ENCODE assay signal across 15 cellular contexts in the genomic region with DNA sequence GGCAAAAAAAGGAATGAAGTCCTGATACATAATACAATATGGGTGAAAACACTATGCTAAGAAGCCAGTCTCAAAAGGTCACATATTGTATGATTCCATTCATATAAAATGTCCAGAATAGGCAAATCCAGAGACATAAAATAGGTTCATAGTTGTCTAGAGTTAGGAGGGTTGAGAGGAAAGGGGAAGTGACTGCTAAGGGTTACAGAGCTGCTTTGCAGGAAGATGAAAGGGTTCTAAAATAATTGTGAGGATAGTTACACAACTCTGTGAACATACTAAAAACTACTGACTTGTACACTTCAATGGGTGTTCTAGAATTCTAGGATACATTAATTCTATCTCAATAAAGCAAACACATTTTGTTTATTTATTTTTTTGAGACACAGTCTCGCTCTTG.
"Had no signal": no experiment of that assay in that cellular context is flagged by ENCODE, and none has a peak within 500 bp of the region (broad histone marks: within the 10 kb centered on the region; RNA-seq: fewer than 3 reads in every experiment).

No MANE protein-coding gene starts in this region.

- H3K27me3 Mint-ChIP-seq: activated CD4-positive, alpha-beta T cell treated with anti-CD3 and anti-CD28 coated beads for 36 hours; natural killer cell treated with Interleukin-12 subunit alpha and Interleukin-12 subunit beta and Interleukin-15 and Interleukin-18, amount 100 ng/mL, for 72 hours had no signal

- H3K4me3 Mint-ChIP-seq: activated CD4-positive, alpha-beta T cell treated with anti-CD3 and anti-CD28 coated beads for 36 hours; activated naive CD4-positive, alpha-beta T cell treated with anti-CD3 and anti-CD28 coated beads, Interleukin-2, amount 10 ng/mL, durations not matched to agents 7 days and 5 days; activated T-helper 1 cell treated with anti-CD3 and anti-CD28 coated beads, Interleukin-12 subunit alpha, Interleukin-12 subunit beta, Interleukin-2, Interleukin-4 antibody, amounts not matched to agents 30 ng/mL and 10 ng/mL and 1 ng/mL, durations not matched to agents 14 hours and 24 hours and 36 hours; natural killer cell treated with Interleukin-12 subunit alpha and Interleukin-12 subunit beta and Interleukin-15 and Interleukin-18, amount 100 ng/mL, for 72 hours had no signal

- H3K4me1 ChIP-seq: colonic mucosa, foreskin keratinocyte had no signal

- DNase-seq: activated CD4-positive, alpha-beta T cell treated with anti-CD3 and anti-CD28 coated beads for 36 hours; activated naive CD4-positive, alpha-beta T cell treated with anti-CD3 and anti-CD28 coated beads, Interleukin-2, amount 10 ng/mL, durations not matched to agents 7 days and 5 days; adrenal gland; caudate nucleus; colonic mucosa; foreskin keratinocyte; heart left ventricle; islet precursor cell; nucleus accumbens; stimulated activated CD4-positive, alpha-beta T cell treated with anti-CD3 and anti-CD28 coated beads, Interleukin-2, amount 100 ng/mL, for 48 hours; stimulated activated naive CD4-positive, alpha-beta T cell treated with Interleukin-2 at 50 U/mL for 16 hours; trophoblast cell had no signal

- H3K27ac ChIP-seq: colonic mucosa, foreskin keratinocyte, heart left ventricle, VCaP had no signal

- H3K36me3 ChIP-seq: adrenal gland, colonic mucosa, heart left ventricle had no signal

- H3K4me3 ChIP-seq: adrenal gland, colonic mucosa, heart left ventricle had no signal

- H3K9me3 ChIP-seq: adrenal gland, colonic mucosa, heart left ventricle had no signal

- H3K9me3 Mint-ChIP-seq: activated naive CD4-positive, alpha-beta T cell treated with anti-CD3 and anti-CD28 coated beads, Interleukin-2, amount 10 ng/mL, durations not matched to agents 7 days and 5 days; activated T-helper 1 cell treated with anti-CD3 and anti-CD28 coated beads, Interleukin-12 subunit alpha, Interleukin-12 subunit beta, Interleukin-2, Interleukin-4 antibody, amounts not matched to agents 30 ng/mL and 10 ng/mL and 1 ng/mL, durations not matched to agents 14 hours and 24 hours and 36 hours; natural killer cell treated with Interleukin-12 subunit alpha and Interleukin-12 subunit beta and Interleukin-15 and Interleukin-18, amount 100 ng/mL, for 72 hours had no signal

- H3K4me1 Mint-ChIP-seq: activated CD4-positive, alpha-beta T cell treated with anti-CD3 and anti-CD28 coated beads for 36 hours; activated naive CD4-positive, alpha-beta T cell treated with anti-CD3 and anti-CD28 coated beads, Interleukin-2, amount 10 ng/mL, durations not matched to agents 7 days and 5 days had no signal

- H3K27me3 ChIP-seq: adrenal gland, colonic mucosa, foreskin keratinocyte, heart left ventricle had no signal

- H3K27ac Mint-ChIP-seq: activated CD4-positive, alpha-beta T cell treated with anti-CD3 and anti-CD28 coated beads for 36 hours; activated naive CD4-positive, alpha-beta T cell treated with anti-CD3 and anti-CD28 coated beads, Interleukin-2, amount 10 ng/mL, durations not matched to agents 7 days and 5 days; activated T-helper 1 cell treated with anti-CD3 and anti-CD28 coated beads, Interleukin-12 subunit alpha, Interleukin-12 subunit beta, Interleukin-2, Interleukin-4 antibody, amounts not matched to agents 30 ng/mL and 10 ng/mL and 1 ng/mL, durations not matched to agents 14 hours and 24 hours and 36 hours; natural killer cell treated with Interleukin-12 subunit alpha and Interleukin-12 subunit beta and Interleukin-15 and Interleukin-18, amount 100 ng/mL, for 72 hours had no signal

- H3K36me3 Mint-ChIP-seq: activated naive CD4-positive, alpha-beta T cell treated with anti-CD3 and anti-CD28 coated beads, Interleukin-2, amount 10 ng/mL, durations not matched to agents 7 days and 5 days; natural killer cell treated with Interleukin-12 subunit alpha and Interleukin-12 subunit beta and Interleukin-15 and Interleukin-18, amount 100 ng/mL, for 72 hours had no signal
